In genomic region chr3:4827767-4828166, GRCh38 we compare ENCODE assay signal across 11 cellular contexts.
DNase-seq lines count a peak whose midpoint lies in the region; ATAC-seq and TF ChIP-seq lines count a peak whose summit lies in the region.
"Had no signal": no experiment of that assay in that cellular context is flagged by ENCODE, and none has a peak within 500 bp of the region (broad histone marks: within the 10 kb centered on the region; RNA-seq: fewer than 3 reads in every experiment).

No MANE protein-coding gene starts in this region.

- TF ChIP-seq EP300 in tibial nerve (IDR thresholded peaks at IDR 0.05): no peak

- WGBS in heart left ventricle, 4 donors: 75 to 79% (median 77%) methylated on average over 8 of the region's 8 CpGs
- 51 to 56% methylated on average over 8 of the region's 8 CpGs for WGBS in tibial nerve, 2 donors

- DNase-seq in heart left ventricle (no peak), left cardiac atrium (no peak), memory B cell (ENCODE audit: low spot score in 2 of 2) (no peak), tibial nerve (ENCODE audit: low spot score in 2 of 2) (no peak), NCI-H1436 (lab: John Stamatoyannopoulos, UW) (no peak), NCI-H748 (lab: John Stamatoyannopoulos, UW; ENCODE audit: unreplicated experiment) (no peak), NCI-H1417 treated with DMSO at 0.1 percent for 48 hours (lab: John Stamatoyannopoulos, UW) (no peak)
- DNase-seq: NCI-H2081 had no signal

- peaks cover 86% of the 10 kb centered on the region for H3K36me3 Mint-ChIP-seq in activated T-helper 17 cell treated with anti-CD3 and anti-CD28 coated beads, Interleukin-2, amount 50 U/mL, for 72 hours (ENCODE audit: low read depth)
- H3K36me3 Mint-ChIP-seq in memory B cell: peaks cover 24% of the 10 kb centered on the region

- H3K27me3 ChIP-seq in heart left ventricle: no peaks in the 10 kb centered on the region
- no peaks in the 10 kb centered on the region for H3K27me3 ChIP-seq in tibial nerve

- H3K4me1 Mint-ChIP-seq in activated T-helper 17 cell treated with anti-CD3 and anti-CD28 coated beads, Interleukin-2, amount 50 U/mL, for 72 hours: peaks cover 70% of the 10 kb centered on the region
- H3K4me1 Mint-ChIP-seq in memory B cell: peaks cover 46% of the 10 kb centered on the region

- ATAC-seq in heart left ventricle (no peak), left cardiac atrium (no peak), memory B cell (ENCODE audit: low read depth) (no peak)
- no peak for ATAC-seq in activated T-helper 17 cell treated with anti-CD3 and anti-CD28 coated beads, Interleukin-2, amount 50 U/mL, for 72 hours (replicated peaks)
- ATAC-seq: activated CD4-positive, CD25-positive, alpha-beta regulatory T cell treated with anti-CD3 and anti-CD28 coated beads, Interleukin-2, amount 50 U/mL, for 24 hours; esophagus mucosa had no signal

- peak overlapping the region; percentile 84 for H3K4me3 Mint-ChIP-seq in activated T-helper 17 cell treated with anti-CD3 and anti-CD28 coated beads, Interleukin-2, amount 50 U/mL, for 72 hours
- no peak overlapping the region for H3K4me3 Mint-ChIP-seq in memory B cell

- no peaks in the 10 kb centered on the region for H3K9me3 ChIP-seq in heart left ventricle
- no peaks in the 10 kb centered on the region for H3K9me3 ChIP-seq in tibial nerve

- peaks cover 4% of the 10 kb centered on the region for H3K9me3 Mint-ChIP-seq in activated T-helper 17 cell treated with anti-CD3 and anti-CD28 coated beads, Interleukin-2, amount 50 U/mL, for 72 hours
- H3K9me3 Mint-ChIP-seq in memory B cell: no peaks in the 10 kb centered on the region

- peak overlapping the region; percentile 98 for H3K27ac Mint-ChIP-seq in activated T-helper 17 cell treated with anti-CD3 and anti-CD28 coated beads, Interleukin-2, amount 50 U/mL, for 72 hours
- peak overlapping the region; percentile 59 for H3K27ac Mint-ChIP-seq in memory B cell

- no peaks in the 10 kb centered on the region for H3K27me3 Mint-ChIP-seq in activated T-helper 17 cell treated with anti-CD3 and anti-CD28 coated beads, Interleukin-2, amount 50 U/mL, for 72 hours
- no peaks in the 10 kb centered on the region for H3K27me3 Mint-ChIP-seq in memory B cell

- H3K4me1 ChIP-seq in heart left ventricle: peaks cover 7 to 82% (median 46%) of the 10 kb centered on the region in 12 donors
- H3K4me1 ChIP-seq in tibial nerve: peaks cover 0 to 76% (median 60%) of the 10 kb centered on the region in 4 donors

- H3K27ac ChIP-seq in heart left ventricle (peak overlapping the region; percentile 2 to 93 (median 84)), tibial nerve (peak overlapping the region; percentile 75 to 91 (median 86))

- intact Hi-C loops in heart left ventricle (cut with DNase I) (loop anchor here in 7 of 10 donors (2.0 to 10.0 kb wide), 7 partner anchors 85 to 200 kb away; partner anchors contain the start of gene BHLHE40 (in 3 of the 7)), left cardiac atrium (cut with DNase I) (loop anchor here in 1 of 2 donors (2.0 to 10.0 kb wide), 4 partner anchors 107 to 227 kb away; no protein-coding TSS in a partner anchor)

- no peak for TF ChIP-seq POLR2A in heart left ventricle (IDR thresholded peaks at IDR 0.05)
- no peak for TF ChIP-seq POLR2A in tibial nerve (IDR thresholded peaks at IDR 0.05)

- H3K4me3 ChIP-seq in heart left ventricle: no peak overlapping the region
- no peak overlapping the region for H3K4me3 ChIP-seq in tibial nerve

- H3K36me3 ChIP-seq in heart left ventricle (peaks cover 0 to 8% (median 0%) of the 10 kb centered on the region in 9 donors), tibial nerve (no peaks in the 10 kb centered on the region)

- TF ChIP-seq CTCF in heart left ventricle (IDR thresholded peaks at IDR 0.05) (no peak), tibial nerve (IDR thresholded peaks at IDR 0.05) (no peak)
